Comparison of ENCODE assay signal across 23 cellular contexts in the genomic region with DNA sequence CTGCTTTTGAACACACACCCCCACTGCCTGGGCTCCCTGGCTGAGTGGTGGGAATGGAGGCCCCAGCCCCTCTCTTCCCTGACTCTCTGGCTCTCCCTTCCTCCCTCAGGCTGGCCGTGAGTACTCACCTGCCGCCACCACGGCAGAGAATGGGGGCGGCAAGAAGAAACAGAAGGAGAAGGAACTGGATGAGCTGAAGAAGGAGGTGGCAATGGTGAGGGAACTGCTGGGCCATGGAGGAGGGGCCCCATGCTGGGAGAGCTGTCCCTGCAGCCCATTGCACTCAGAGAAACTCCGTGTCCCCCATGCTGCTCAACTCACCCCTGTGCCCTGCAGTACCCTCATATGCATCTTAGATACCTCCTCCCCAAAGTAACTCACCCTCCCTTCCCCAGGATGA. TPM values are rescaled to one million over a fixed set of nuclear protein-coding genes. Genes with fewer than 3 reads are reported as not detected.
DNase-seq lines count a peak whose midpoint lies in the region; ATAC-seq and TF ChIP-seq lines count a peak whose summit lies in the region.
"Had no signal": no experiment of that assay in that cellular context is flagged by ENCODE, and none has a peak within 500 bp of the region (broad histone marks: within the 10 kb centered on the region; RNA-seq: fewer than 3 reads in every experiment).

No MANE protein-coding gene starts in this region.

- no TSS peak for BruUV-seq in IMR-90 (replicated peaks; lab: Mats Ljungman, UMichigan)

- H3K9me1 ChIP-seq in IMR-90 (ENCODE audit: insufficient read depth, low read length), result peaks cover 19% of the 10 kb centered on the region

- no CpG with 5 or more reads among the region's 5 CpGs for WGBS in IMR-90 (ENCODE audit: extremely low coverage in 2 of 2, insufficient read length in 1 of 2), 2 experiments
- WGBS in psoas muscle, 3 donors, result 69 to 81% (median 75%) methylated on average over 5 of the region's 5 CpGs
- WGBS in tibial nerve, 2 donors, result 73% methylated on average over 5 of the region's 5 CpGs

- no peak overlapping the region for H3K23ac ChIP-seq in IMR-90 (ENCODE audit: low read depth, low read length)

- TF ChIP-seq EP300 in tibial nerve (IDR thresholded peaks at IDR 0.05), result no peak

- ATAC-seq in IMR-90 (ENCODE audit: low read depth) (no peak), psoas muscle (no peak), HG03354 (IDR thresholded peaks at IDR 0.05; ENCODE audit: poor library complexity, severe bottlenecking, unreplicated experiment) (no peak)
- ATAC-seq: PC-3 had no signal

- no peak for TF ChIP-seq RAD21 in IMR-90 (IDR thresholded peaks at IDR 0.05; ENCODE audit: low read length)

- no peaks in the 10 kb centered on the region for H3K79me1 ChIP-seq in IMR-90 (ENCODE audit: low read depth in 1 of 2, low read length in 2 of 2)

- no peak overlapping the region for H3K4ac ChIP-seq in IMR-90 (ENCODE audit: low read depth, low read length)

- H3K18ac ChIP-seq in IMR-90 (ENCODE audit: low read depth, low read length), result no peak overlapping the region

- H3K9me3 ChIP-seq in IMR-90 (ENCODE audit: control insufficient read depth, insufficient read depth, low read length) (no peaks in the 10 kb centered on the region), psoas muscle (no peaks in the 10 kb centered on the region), tibial nerve (no peaks in the 10 kb centered on the region)
- H3K9me3 ChIP-seq: Caco-2, HAP-1, SJCRH30 had no signal

- no peak overlapping the region for H2AK5ac ChIP-seq in IMR-90 (ENCODE audit: low read depth, low read length)

- dilution Hi-C loops in IMR-90 (cut with HindIII; ENCODE audit: low sequenced_read_pairs, unreplicated experiment), result no loop called here

- H3K14ac ChIP-seq in IMR-90 (replicated peaks; ENCODE audit: low read depth, low read length), result no peak overlapping the region

- H2BK15ac ChIP-seq in IMR-90 (ENCODE audit: low read depth, low read length), result no peak overlapping the region

- H2BK120ac ChIP-seq in IMR-90 (ENCODE audit: low read depth, low read length), result no peak overlapping the region; the same call in 1 of the 2 replicates

- H3K4me1 ChIP-seq in IMR-90 (ENCODE audit: control insufficient read depth, insufficient read depth, low read length) (peaks cover 26% of the 10 kb centered on the region), psoas muscle (peaks cover 68% of the 10 kb centered on the region), tibial nerve (peaks cover 0 to 69% (median 29%) of the 10 kb centered on the region in 4 donors)
- H3K4me1 ChIP-seq: HAP-1 had no signal

- H3K27me3 ChIP-seq in IMR-90 (ENCODE audit: control insufficient read depth, insufficient read depth, low read length), result peaks cover 24% of the 10 kb centered on the region
- no peaks in the 10 kb centered on the region for H3K27me3 ChIP-seq in psoas muscle (ENCODE audit: insufficient read depth in 3 of 3, low read length in 2 of 3)
- no peaks in the 10 kb centered on the region for H3K27me3 ChIP-seq in tibial nerve
- H3K27me3 ChIP-seq: SJCRH30 had no signal

- TF ChIP-seq CTCF in IMR-90 (conservative IDR thresholded peaks at IDR 0.05; ENCODE audit: low read depth, low read length), result no peak
- no peak for TF ChIP-seq CTCF in psoas muscle (IDR thresholded peaks at IDR 0.05)
- no peak for TF ChIP-seq CTCF in tibial nerve (IDR thresholded peaks at IDR 0.05)

- no peak overlapping the region for H4K91ac ChIP-seq in IMR-90 (ENCODE audit: insufficient read depth, low read depth, low read length)

- H3K9ac ChIP-seq in IMR-90 (ENCODE audit: low read depth, low read length), result no peak overlapping the region

- H2BK20ac ChIP-seq in IMR-90 (ENCODE audit: low read depth, low read length), result no peak overlapping the region

- POLR2A ChIA-PET in IMR-90 (lab: Charles Lee; ENCODE audit: unreplicated experiment), result no interaction called here

- CTCF ChIA-PET in IMR-90 (lab: Yijun Ruan, JAX), result no interaction called here

- TF ChIP-seq POLR2A in IMR-90 (IDR thresholded peaks at IDR 0.05; ENCODE audit: low read depth, low read length) (no peak), tibial nerve (IDR thresholded peaks at IDR 0.05) (no peak)

- no peaks in the 10 kb centered on the region for H4K20me1 ChIP-seq in IMR-90 (ENCODE audit: insufficient read depth, low read length)

- H3K4me3 ChIP-seq in IMR-90 (ENCODE audit: insufficient read depth, low read depth, low read length) (no peak overlapping the region), psoas muscle (no peak overlapping the region), tibial nerve (no peak overlapping the region)
- H3K4me3 ChIP-seq: HAP-1, SJCRH30 had no signal

- in situ Hi-C loops in IMR-90 (cut with MboI; ENCODE audit: low sequenced_read_pairs), result no loop called here

- no peak overlapping the region for H4K5ac ChIP-seq in IMR-90 (ENCODE audit: low read depth, low read length)

- H3K27ac ChIP-seq in IMR-90 (ENCODE audit: insufficient read depth, low read length) (no peak overlapping the region), cingulate gyrus (ENCODE audit: low read depth, low read length) (peak overlapping the region; percentile 60), psoas muscle (peak overlapping the region; percentile 98), tibial nerve (peak overlapping the region; percentile 28 to 94 (median 57))
- H3K27ac ChIP-seq: SJCRH30 had no signal

- H2AK9ac ChIP-seq in IMR-90 (replicated peaks; ENCODE audit: low read depth, low read length, poor library complexity), result no peak overlapping the region

- DNase-seq in IMR-90 (no peak), psoas muscle (no peak), tibial nerve (ENCODE audit: low spot score in 2 of 2) (no peak), activated T-cell treated with anti-CD3 and anti-CD28 coated beads for 4 hours (no peak)
- no peak for DNase-seq in activated naive CD4-positive, alpha-beta T cell (lab: John Stamatoyannopoulos, UW)
- DNase-seq: C1 segment of cervical spinal cord; Caco-2; CD4-positive, alpha-beta memory T cell; GOT3; HFFc6; KG1; MM.1S; NCI-H2029; NCI-H446; NCI-H524 treated with DMSO at 0.1 percent for 48 hours; NCI-H774; NK-92 treated with Interleukin-12 subunit alpha and Interleukin-12 subunit beta, amount 100 ng/mL, for 24 hours; PC-3; SJCRH30 had no signal

- H3K4me2 ChIP-seq in IMR-90 (ENCODE audit: low read depth, low read length), result no peak overlapping the region

- H3K36me3 ChIP-seq in IMR-90 (ENCODE audit: control insufficient read depth, insufficient read depth, low read length) (no peaks in the 10 kb centered on the region), psoas muscle (ENCODE audit: insufficient read depth in 1 of 2, low read depth in 1 of 2) (peaks cover 0 to 61% of the 10 kb centered on the region in 2 donors), tibial nerve (peaks cover 0 to 33% (median 0%) of the 10 kb centered on the region in 3 donors)
- H3K36me3 ChIP-seq: HAP-1 had no signal

- H2AFZ ChIP-seq in IMR-90 (replicated peaks; ENCODE audit: low read length, poor library complexity), result peak overlapping the region; percentile 5

- H3K56ac ChIP-seq in IMR-90 (ENCODE audit: extremely low read depth, insufficient read depth, low read length), result no peak overlapping the region

- no peak overlapping the region for H2BK5ac ChIP-seq in IMR-90 (ENCODE audit: low read depth, low read length, poor library complexity, severe bottlenecking)

- intact Hi-C loops in IMR-90 (cut with micrococcal nuclease), result no loop called here
- intact Hi-C loops in psoas muscle (cut with DNase I), result no loop called here

- no peak overlapping the region for H4K8ac ChIP-seq in IMR-90 (ENCODE audit: low read depth in 2 of 2, low read length in 2 of 2)

TF ChIP-seq in IMR-90, 13 proteins besides CTCF, POLR2A, EP300 and RAD21 (continues in another document):
- TF ChIP-seq RFX5 (IDR thresholded peaks at IDR 0.05; ENCODE audit: low read depth, low read length), result no peak
- no peak for TF ChIP-seq CHD1 (IDR thresholded peaks at IDR 0.05; ENCODE audit: low read depth, low read length)
- TF ChIP-seq MXI1 (IDR thresholded peaks at IDR 0.05; ENCODE audit: borderline replicate concordance, low read depth, low read length), result no peak
- TF ChIP-seq MAFK (IDR thresholded peaks at IDR 0.05; ENCODE audit: low read depth, low read length), result no peak

RNA-seq across cellular contexts. Expression of a gene that starts 5.2 kb away (rescaled TPM):
- under 0.01 and 0.28 TPM in 2 replicates for total RNA-seq in IMR-90 (2012; rRNA removed)
- polyA plus RNA-seq in IMR-90 (2012; rRNA removed), result 0.14 and 0.15 TPM in 2 replicates
- polyA plus RNA-seq in IMR-90 (2012; cell fraction: cytosol; rRNA removed), result 0.01 and 0.16 TPM in 2 replicates
- 0.35 and 0.52 TPM in 2 replicates for polyA plus RNA-seq in IMR-90 (2012; cell fraction: nucleus; rRNA removed; ENCODE audit: low replicate concordance)
- 1,000 to 10,000 TPM in 1 of 4 donors, 100 to 1,000 TPM in 3; 523 to 1,040 (median 587) TPM for total RNA-seq in psoas muscle
- polyA plus RNA-seq in psoas muscle, result 100 to 1,000 TPM in 2 of 3 donors, 10 to 100 TPM in 1; 52.5 to 194 (median 162) TPM
- 100 to 1,000 TPM; 173 to 211 (median 201) TPM for total RNA-seq in tibial nerve
- total RNA-seq: A673; CD4-positive, alpha-beta memory T cell; PC-3 had no signal
- polyA plus RNA-seq: CD4-positive, alpha-beta memory T cell had no signal

RNA-seq across cellular contexts. Expression of a gene that starts 22.4 kb away (rescaled TPM):
- total RNA-seq in IMR-90 (2012; rRNA removed), result 7.5 and 8.8 TPM in 2 replicates
- polyA plus RNA-seq in IMR-90 (2012; rRNA removed), result 25.2 and 26.3 TPM in 2 replicates
- 24.0 and 37.8 TPM in 2 replicates for polyA plus RNA-seq in IMR-90 (2012; cell fraction: cytosol; rRNA removed)
- 23.9 and 55.0 TPM in 2 replicates for polyA plus RNA-seq in IMR-90 (2012; cell fraction: nucleus; rRNA removed; ENCODE audit: low replicate concordance)
- 1 to 10 TPM; 4.3 to 8.6 (median 6.4) TPM for total RNA-seq in psoas muscle
- 1 to 10 TPM; 4.9 to 6.5 (median 6.4) TPM for polyA plus RNA-seq in psoas muscle
- total RNA-seq in tibial nerve, result 10 to 100 TPM; 42.6 to 73.9 (median 50.7) TPM

RNA-seq across cellular contexts. Expression of a gene that starts 30.6 kb away (rescaled TPM):
- total RNA-seq in IMR-90 (2012; rRNA removed) (not detected in 2 replicates), psoas muscle (1 to 10 TPM in 1 of 4 donors, under 1 TPM in 3; 0.07 to 2.0 (median 0.38) TPM), tibial nerve (1 to 10 TPM in 3 of 4 donors, under 1 TPM in 1; 0.90 to 5.0 (median 2.1) TPM)
- polyA plus RNA-seq in IMR-90 (2012; rRNA removed) (not detected in 2 replicates), psoas muscle (1 to 10 TPM in 1 of 3 donors, under 1 TPM in 2; 0.03 to 1.3 (median 0.13) TPM)
- polyA plus RNA-seq in IMR-90 (2012; cell fraction: cytosol; rRNA removed), result not detected in 2 replicates
- polyA plus RNA-seq in IMR-90 (2012; cell fraction: nucleus; rRNA removed; ENCODE audit: low replicate concordance), result not detected in 2 replicates
- total RNA-seq: A673; Caco-2; CD4-positive, alpha-beta memory T cell; HFFc6; SJCRH30 had no signal
- polyA plus RNA-seq: CD4-positive, alpha-beta memory T cell had no signal

RNA-seq across cellular contexts. Expression of a gene that starts 39.5 kb away (rescaled TPM):
- total RNA-seq in IMR-90 (2012; rRNA removed) (not detected in 2 replicates), psoas muscle (not detected), tibial nerve (under 1 TPM in 1 of 4 donors, not detected in 3; 0.60 TPM)
- polyA plus RNA-seq in IMR-90 (2012; rRNA removed) (not detected in 2 replicates), psoas muscle (under 1 TPM in 2 of 3 donors, not detected in 1; 0.01 to 0.04 TPM)
- not detected in 2 replicates for polyA plus RNA-seq in IMR-90 (2012; cell fraction: cytosol; rRNA removed)
- polyA plus RNA-seq in IMR-90 (2012; cell fraction: nucleus; rRNA removed; ENCODE audit: low replicate concordance), result not detected in 2 replicates
- total RNA-seq: A673; Caco-2; CD4-positive, alpha-beta memory T cell; HFFc6; PC-3; SJCRH30 had no signal
- polyA plus RNA-seq: CD4-positive, alpha-beta memory T cell had no signal

RNA-seq across cellular contexts. Expression of a gene that starts 50.8 kb away (rescaled TPM):
- total RNA-seq in IMR-90 (2012; rRNA removed), result not detected in 2 replicates
- polyA plus RNA-seq in IMR-90 (2012; rRNA removed), result not detected in 2 replicates
- polyA plus RNA-seq in IMR-90 (2012; cell fraction: cytosol; rRNA removed), result not detected in 2 replicates
- polyA plus RNA-seq in IMR-90 (2012; cell fraction: nucleus; rRNA removed; ENCODE audit: low replicate concordance), result not detected in 2 replicates
- total RNA-seq in psoas muscle, result under 1 TPM in 2 of 4 donors, not detected in 2; 0.08 to 0.09 TPM
- polyA plus RNA-seq in psoas muscle, result under 1 TPM in 2 of 3 donors, not detected in 1; 0.01 to 0.03 TPM
- 10 to 100 TPM in 1 of 4 donors, 1 to 10 TPM in 3; 6.5 to 13.5 (median 8.8) TPM for total RNA-seq in tibial nerve
- total RNA-seq: A673; CD4-positive, alpha-beta memory T cell; HFFc6 had no signal

Comparison
In these comparisons a context has a peak if more than half of its experiments do, and no peak if none do; other contexts are left out.
1. RNA of a gene that starts 5.2 kb away (total RNA-seq): 523 to 1,040 TPM in psoas muscle and 173 to 211 TPM in tibial nerve; under 0.01 to 0.28 TPM in IMR-90; every median in the first group is over 100 times any median in the second.